Comparison of ENCODE assay signal across 1 cellular context in genomic region chr20:38434310-38434741, GRCh38.
TF ChIP-seq lines count a peak whose summit lies in the region.

No MANE protein-coding gene starts in this region.

TF ChIP-seq in HCT116, 20 proteins besides CTCF, POLR2A, EP300 and RAD21 (continued from another document):
- no peak for TF ChIP-seq REST (IDR thresholded peaks at IDR 0.05; ENCODE audit: low read depth)
- no peak for TF ChIP-seq ZBTB33 (IDR thresholded peaks at IDR 0.05; ENCODE audit: extremely low read depth, insufficient replicate concordance, low read length)
- no peak for TF ChIP-seq MAX (IDR thresholded peaks at IDR 0.05)
